8 cellular contexts compared by ENCODE assay signal in genomic region chr7:75780647-75781273, GRCh38. TPM values are rescaled to one million over a fixed set of nuclear protein-coding genes. Genes with fewer than 3 reads are reported as not detected.
A peak's percentile ranks its signal among the peaks of the same experiment; 100 is the strongest.
DNase-seq lines count a peak whose midpoint lies in the region; ATAC-seq and TF ChIP-seq lines count a peak whose summit lies in the region.
"Not testable (repeated sequence)": the region's sequence is repeated elsewhere in the genome, so short reads cannot be mapped to it uniquely, and the experiment has no call there.
"Had no signal": no experiment of that assay in that cellular context is flagged by ENCODE, and none has a peak within 500 bp of the region (broad histone marks: within the 10 kb centered on the region; RNA-seq: fewer than 3 reads in every experiment).

No MANE protein-coding gene starts in this region.

- not testable (repeated sequence) for H3K23ac ChIP-seq in H9 (ENCODE audit: insufficient read length, low read depth, low read length); mesendoderm (ENCODE audit: low read length)

- not testable (repeated sequence) for H3K9me3 ChIP-seq in H9 (ENCODE audit: control insufficient read depth, low read depth, low read length)
- peaks cover 24% of the 10 kb centered on the region for H3K9me3 ChIP-seq in endodermal cell (ENCODE audit: control insufficient read depth, low read length)

- not testable (repeated sequence) for H4K20me1 ChIP-seq in H9 (ENCODE audit: control insufficient read depth, insufficient read depth, insufficient read length)

- H3K79me1 ChIP-seq in H9 (ENCODE audit: insufficient read depth, low read depth, low read length, poor library complexity, severe bottlenecking); mesendoderm (ENCODE audit: low read length): not testable (repeated sequence)

- not testable (repeated sequence) for H4K8ac ChIP-seq in H9 (replicated peaks; ENCODE audit: insufficient read length, low read depth, low read length); mesendoderm (ENCODE audit: low read depth, low read length)

- H2BK15ac ChIP-seq in H9 (ENCODE audit: low read depth, low read length); mesendoderm (replicated peaks; ENCODE audit: low read depth): not testable (repeated sequence)

- H2AK5ac ChIP-seq in H9 (ENCODE audit: insufficient read length, low read length); mesendoderm (ENCODE audit: low read length): not testable (repeated sequence)

- H3T11ph ChIP-seq in H9 (ENCODE audit: low read length) = not testable (repeated sequence)

- H3K36me3 ChIP-seq in endodermal cell (ENCODE audit: control insufficient read depth, insufficient read depth, low read length) = peaks cover 47% of the 10 kb centered on the region
- H3K36me3 ChIP-seq in mesendoderm (ENCODE audit: control insufficient read depth, insufficient read depth, low read length) = not testable (repeated sequence)

- H3K4me3 Mint-ChIP-seq in H9 (peak overlapping the region; percentile 6 to 39; a peak in 2 of 5 replicates), endodermal cell (peak overlapping the region; percentile 81)
- H3K4me3 Mint-ChIP-seq in activated naive CD4-positive, alpha-beta T cell treated with anti-CD3 and anti-CD28 coated beads, Interleukin-2, amount 50 U/mL, for 24 hours; stimulated activated effector memory CD8-positive, alpha-beta T cell treated with anti-CD3 and anti-CD28 coated beads, Interleukin-12 subunit alpha, Interleukin-12 subunit beta, amount 100 ng/mL, for 72 hours: not testable (repeated sequence)

- H3K27me3 Mint-ChIP-seq in H9 (ENCODE audit: low read depth); activated naive CD4-positive, alpha-beta T cell treated with anti-CD3 and anti-CD28 coated beads, Interleukin-2, amount 50 U/mL, for 24 hours; endodermal cell (ENCODE audit: insufficient read depth): not testable (repeated sequence)

- peak overlapping the region in 1 of 3 experiments; percentile 4; a peak in 2 of 7 replicates for H3K27ac Mint-ChIP-seq in H9
- peak overlapping the region; percentile 48 for H3K27ac Mint-ChIP-seq in activated naive CD4-positive, alpha-beta T cell treated with anti-CD3 and anti-CD28 coated beads, Interleukin-2, amount 50 U/mL, for 24 hours
- H3K27ac Mint-ChIP-seq in endodermal cell = peak overlapping the region; percentile 96
- peak overlapping the region; percentile 75 for H3K27ac Mint-ChIP-seq in stimulated activated effector memory CD8-positive, alpha-beta T cell treated with anti-CD3 and anti-CD28 coated beads, Interleukin-12 subunit alpha, Interleukin-12 subunit beta, amount 100 ng/mL, for 72 hours

- DNase-seq in H9; stimulated activated effector memory CD8-positive, alpha-beta T cell treated with anti-CD3 and anti-CD28 coated beads, Interleukin-12 subunit alpha, Interleukin-12 subunit beta, amount 100 ng/mL, for 72 hours (ENCODE audit: low spot score in 2 of 2): not testable (repeated sequence)
- DNase-seq in NCI-H82 treated with DMSO at 0.1 percent for 48 hours (lab: John Stamatoyannopoulos, UW; ENCODE audit: unreplicated experiment) (peak; percentile 72), endodermal cell (peak; percentile 56), mesendoderm (peak; percentile 47)

- not testable (repeated sequence) for H3K14ac ChIP-seq in H9 (ENCODE audit: insufficient read depth, low read length)

- not testable (repeated sequence) for TF ChIP-seq CTCF in H9 (conservative IDR thresholded peaks at IDR 0.05); endodermal cell (conservative IDR thresholded peaks at IDR 0.05)

- H3K9me3 Mint-ChIP-seq in H9 = peaks cover 27 to 31% of the 10 kb centered on the region in 2 experiments
- not testable (repeated sequence) for H3K9me3 Mint-ChIP-seq in activated naive CD4-positive, alpha-beta T cell treated with anti-CD3 and anti-CD28 coated beads, Interleukin-2, amount 50 U/mL, for 24 hours; stimulated activated effector memory CD8-positive, alpha-beta T cell treated with anti-CD3 and anti-CD28 coated beads, Interleukin-12 subunit alpha, Interleukin-12 subunit beta, amount 100 ng/mL, for 72 hours
- peaks cover 42% of the 10 kb centered on the region for H3K9me3 Mint-ChIP-seq in endodermal cell

- H3K9ac ChIP-seq in H9 (ENCODE audit: extremely low read depth, insufficient read length, low read length) = not testable (repeated sequence)
- H3K9ac ChIP-seq in endodermal cell (ENCODE audit: extremely low read depth, low read length, poor library complexity, severe bottlenecking) (peak overlapping the region; percentile 86), mesendoderm (ENCODE audit: low read length) (peak overlapping the region; percentile 37)

- ATAC-seq in stimulated activated effector memory CD8-positive, alpha-beta T cell treated with anti-CD3 and anti-CD28 coated beads, Interleukin-12 subunit alpha, Interleukin-12 subunit beta, amount 100 ng/mL, for 72 hours = not testable (repeated sequence)

- H3K18ac ChIP-seq in H9 (ENCODE audit: insufficient read length, low read depth, low read length) = not testable (repeated sequence)
- H3K18ac ChIP-seq in mesendoderm (ENCODE audit: low read length) = peak overlapping the region; percentile 66

- no CpG with 5 or more reads among the region's 14 CpGs for WGBS in H9 (ENCODE audit: extremely low coverage, insufficient read length, low lambda C conversion rate)
- WGBS in endodermal cell (ENCODE audit: insufficient coverage in 1 of 2, insufficient read length in 1 of 2), 2 experiments = 53 to 66% methylated on average over 11 to 14 of the region's 14 CpGs
- no CpG with 5 or more reads among the region's 14 CpGs for WGBS in mesendoderm (ENCODE audit: extremely low coverage, insufficient coverage, low lambda C conversion rate)

- H3K56ac ChIP-seq in H9 (ENCODE audit: insufficient read length, low read depth, low read length) = not testable (repeated sequence)
- peak overlapping the region; percentile 79 for H3K56ac ChIP-seq in mesendoderm (ENCODE audit: low read length)

- H2BK20ac ChIP-seq in H9 (ENCODE audit: low read depth, low read length, poor library complexity, severe bottlenecking) = not testable (repeated sequence)

- H3K27me3 ChIP-seq in H9 (ENCODE audit: insufficient read depth, low read length); endodermal cell (ENCODE audit: control insufficient read depth, insufficient read depth, low read length, poor library complexity, severe bottlenecking); mesendoderm (ENCODE audit: insufficient read depth, low read length, poor library complexity): not testable (repeated sequence)

- H4K5ac ChIP-seq in H9 (ENCODE audit: insufficient read length, low read depth, low read length); mesendoderm (ENCODE audit: low read length): not testable (repeated sequence)

- not testable (repeated sequence) for H3K27ac ChIP-seq in H9 (ENCODE audit: insufficient read length, low read depth, low read length); endodermal cell (ENCODE audit: low read depth, low read length)
- H3K27ac ChIP-seq in mesendoderm (ENCODE audit: low read depth, low read length) = peak overlapping the region; percentile 16

- H3K4ac ChIP-seq in H9 (ENCODE audit: low read depth, low read length); mesendoderm (ENCODE audit: low read depth, low read length): not testable (repeated sequence)

- not testable (repeated sequence) for H3K79me2 ChIP-seq in H9 (ENCODE audit: insufficient read depth, low read length); mesendoderm (ENCODE audit: control insufficient read depth, insufficient read depth, low read length)

- not testable (repeated sequence) for H2BK5ac ChIP-seq in H9 (ENCODE audit: insufficient read length, low read length); mesendoderm (ENCODE audit: low read length)

- not testable (repeated sequence) for H2BK12ac ChIP-seq in H9 (ENCODE audit: insufficient read length, low read depth, low read length)

- not testable (repeated sequence) for H4K91ac ChIP-seq in H9 (ENCODE audit: insufficient read length, low read depth, low read length)

- not testable (repeated sequence) for H2AFZ ChIP-seq in H9 (ENCODE audit: low read length)

- H3K36me3 Mint-ChIP-seq in H9 (ENCODE audit: insufficient read depth in 1 of 3, low read depth in 3 of 3) = peaks cover 24 to 32% (median 26%) of the 10 kb centered on the region in 3 experiments
- H3K36me3 Mint-ChIP-seq in activated naive CD4-positive, alpha-beta T cell treated with anti-CD3 and anti-CD28 coated beads, Interleukin-2, amount 50 U/mL, for 24 hours; stimulated activated effector memory CD8-positive, alpha-beta T cell treated with anti-CD3 and anti-CD28 coated beads, Interleukin-12 subunit alpha, Interleukin-12 subunit beta, amount 100 ng/mL, for 72 hours: not testable (repeated sequence)
- peaks cover 31% of the 10 kb centered on the region for H3K36me3 Mint-ChIP-seq in endodermal cell (ENCODE audit: low read depth)

- H3K4me3 ChIP-seq in endodermal cell (ENCODE audit: low read length) = peak overlapping the region; percentile 89
- not testable (repeated sequence) for H3K4me3 ChIP-seq in mesendoderm (ENCODE audit: low read length)

- H3K4me1 Mint-ChIP-seq in H9 = peaks cover 28 to 36% of the 10 kb centered on the region in 2 experiments
- peaks cover 23% of the 10 kb centered on the region for H3K4me1 Mint-ChIP-seq in activated naive CD4-positive, alpha-beta T cell treated with anti-CD3 and anti-CD28 coated beads, Interleukin-2, amount 50 U/mL, for 24 hours
- H3K4me1 Mint-ChIP-seq in endodermal cell = peaks cover 29% of the 10 kb centered on the region
- H3K4me1 Mint-ChIP-seq in stimulated activated effector memory CD8-positive, alpha-beta T cell treated with anti-CD3 and anti-CD28 coated beads, Interleukin-12 subunit alpha, Interleukin-12 subunit beta, amount 100 ng/mL, for 72 hours = peaks cover 35% of the 10 kb centered on the region

- H3K23me2 ChIP-seq in H9 (ENCODE audit: insufficient read length, low read depth, low read length, poor library complexity, severe bottlenecking) = not testable (repeated sequence)

- not testable (repeated sequence) for H3K4me1 ChIP-seq in H9 (ENCODE audit: insufficient read depth, low read length); endodermal cell (ENCODE audit: control insufficient read depth, insufficient read depth, low read length); mesendoderm (ENCODE audit: control insufficient read depth, low read depth, low read length)

- not testable (repeated sequence) for H3K4me2 ChIP-seq in H9 (ENCODE audit: insufficient read depth, insufficient read length, low read length); mesendoderm (ENCODE audit: low read length)

- not testable (repeated sequence) for H2BK120ac ChIP-seq in H9 (ENCODE audit: low read depth, low read length, poor library complexity, severe bottlenecking); mesendoderm (ENCODE audit: low read depth, low read length)

RNA-seq across cellular contexts. Expression of gene CCL26, which starts 8.7 kb away (rescaled TPM):
- 8.7 and 9.3 TPM in 2 replicates for total RNA-seq in H9 (2021)
- total RNA-seq in endodermal cell = 1 to 10 TPM; 1.2 to 2.9 TPM
- polyA plus RNA-seq in endodermal cell (2013, experiment 1 of 2) = 1.2 TPM
- polyA plus RNA-seq in endodermal cell (2013, experiment 2 of 2) = not detected
- polyA plus RNA-seq in mesendoderm (2013, experiment 1 of 2) = 6.7 TPM
- polyA plus RNA-seq in mesendoderm (2013, experiment 2 of 2) = 7.7 TPM
- total RNA-seq: CD8-positive, alpha-beta T cell had no signal
- polyA plus RNA-seq: AG04450 had no signal

RNA-seq across cellular contexts. Expression of gene CCL24, which starts 32.8 kb away (rescaled TPM):
- total RNA-seq in H9 (2021) (not detected in 2 replicates), endodermal cell (not detected)
- polyA plus RNA-seq in endodermal cell (2013, experiment 1 of 2) = not detected
- not detected for polyA plus RNA-seq in endodermal cell (2013, experiment 2 of 2)
- not detected for polyA plus RNA-seq in mesendoderm (2013, experiment 1 of 2)
- polyA plus RNA-seq in mesendoderm (2013, experiment 2 of 2) = not detected
- total RNA-seq: CD8-positive, alpha-beta T cell had no signal
- polyA plus RNA-seq: AG04450 had no signal

RNA-seq across cellular contexts. Expression of gene HIP1, which starts 42.0 kb away (rescaled TPM):
- 82.7 and 87.5 TPM in 2 replicates for total RNA-seq in H9 (2021)
- total RNA-seq in endodermal cell = 10 to 100 TPM; 64.7 to 70.0 TPM
- 44.6 TPM for polyA plus RNA-seq in endodermal cell (2013, experiment 1 of 2)
- 41.5 TPM for polyA plus RNA-seq in endodermal cell (2013, experiment 2 of 2)
- 29.0 TPM for polyA plus RNA-seq in mesendoderm (2013, experiment 1 of 2)
- 28.6 TPM for polyA plus RNA-seq in mesendoderm (2013, experiment 2 of 2)
